ENCODE assay signal across 8 cellular contexts in genomic region chr17:36705651-36706436, GRCh38.
DNase-seq lines count a peak whose midpoint lies in the region; ATAC-seq, FAIRE-seq and TF ChIP-seq lines count a peak whose summit lies in the region.
"Had no signal": no experiment of that assay in that cellular context is flagged by ENCODE, and none has a peak within 500 bp of the region (broad histone marks: within the 10 kb centered on the region; RNA-seq: fewer than 3 reads in every experiment).

No MANE protein-coding gene starts in this region.

- H3K9ac ChIP-seq in SU-DHL-6 (ENCODE audit: low read length), result no peak overlapping the region
- H3K9ac ChIP-seq in astrocyte (ENCODE audit: low read length), result no peak overlapping the region

- H3K27ac ChIP-seq in SU-DHL-6 (ENCODE audit: low read depth, low read length) (no peak overlapping the region), astrocyte (ENCODE audit: low read depth, low read length) (no peak overlapping the region)

- H3F3A ChIP-seq in SU-DHL-6 (ENCODE audit: insufficient read depth), result no peaks in the 10 kb centered on the region

- no peak overlapping the region for H2AFZ ChIP-seq in SU-DHL-6 (ENCODE audit: low read depth, low read length, severe bottlenecking)
- no peak overlapping the region for H2AFZ ChIP-seq in astrocyte (ENCODE audit: low read depth, low read length)

- no peaks in the 10 kb centered on the region for H3K9me3 ChIP-seq in SU-DHL-6 (ENCODE audit: insufficient read depth, low read length)
- no peaks in the 10 kb centered on the region for H3K9me3 ChIP-seq in astrocyte (ENCODE audit: insufficient read depth, low read depth, low read length)

- no peak overlapping the region for H3K4me3 Mint-ChIP-seq in astrocyte (ENCODE audit: unreplicated experiment)
- no peak overlapping the region for H3K4me3 Mint-ChIP-seq in stimulated activated naive CD8-positive, alpha-beta T cell treated with anti-CD3 and anti-CD28 coated beads, Interleukin-15, amount 100 ng/mL, for 72 hours
- H3K4me3 Mint-ChIP-seq: activated naive CD4-positive, alpha-beta T cell treated with anti-CD3 and anti-CD28 coated beads, Interleukin-2, amount 50 U/mL, for 24 hours had no signal

- H3K9me2 ChIP-seq in SU-DHL-6 (replicated peaks; ENCODE audit: insufficient read depth, low read length), result no peaks in the 10 kb centered on the region

- no peaks in the 10 kb centered on the region for H3K27me3 ChIP-seq in SU-DHL-6 (ENCODE audit: low read length)
- peaks cover 8% of the 10 kb centered on the region for H3K27me3 ChIP-seq in astrocyte (ENCODE audit: insufficient read depth, low read length)

- H3K27ac Mint-ChIP-seq in astrocyte (ENCODE audit: unreplicated experiment), result no peak overlapping the region
- H3K27ac Mint-ChIP-seq in stimulated activated naive CD8-positive, alpha-beta T cell treated with anti-CD3 and anti-CD28 coated beads, Interleukin-15, amount 100 ng/mL, for 72 hours, result no peak overlapping the region
- H3K27ac Mint-ChIP-seq: activated naive CD4-positive, alpha-beta T cell treated with anti-CD3 and anti-CD28 coated beads, Interleukin-2, amount 50 U/mL, for 24 hours had no signal

- no peak for FAIRE-seq in astrocyte (lab: Jason Lieb, UNC)

- DNase-seq in NCI-H1105 (lab: John Stamatoyannopoulos, UW) (peak; percentile 24), astrocyte (ENCODE audit: low read depth) (peak; percentile 7), left colon (peak; percentile 44 to 68)
- peak; percentile 30 to 53 for DNase-seq in stimulated activated naive CD8-positive, alpha-beta T cell treated with anti-CD3 and anti-CD28 coated beads, Interleukin-15, amount 100 ng/mL, for 72 hours

- H3K36me3 ChIP-seq in SU-DHL-6 (ENCODE audit: low read length) (no peaks in the 10 kb centered on the region), astrocyte (ENCODE audit: insufficient read depth, low read length) (no peaks in the 10 kb centered on the region)

- no peaks in the 10 kb centered on the region for H3K4me1 Mint-ChIP-seq in astrocyte (ENCODE audit: low read depth, unreplicated experiment)
- H3K4me1 Mint-ChIP-seq in stimulated activated naive CD8-positive, alpha-beta T cell treated with anti-CD3 and anti-CD28 coated beads, Interleukin-15, amount 100 ng/mL, for 72 hours, result no peaks in the 10 kb centered on the region
- H3K4me1 Mint-ChIP-seq: activated naive CD4-positive, alpha-beta T cell treated with anti-CD3 and anti-CD28 coated beads, Interleukin-2, amount 50 U/mL, for 24 hours had no signal

- H3K4me2 ChIP-seq in SU-DHL-6 (ENCODE audit: low read depth, low read length, poor library complexity, severe bottlenecking) (no peak overlapping the region), astrocyte (ENCODE audit: low read length) (no peak overlapping the region)

- peaks cover 4% of the 10 kb centered on the region for H3K9me3 Mint-ChIP-seq in astrocyte (ENCODE audit: unreplicated experiment)
- no peaks in the 10 kb centered on the region for H3K9me3 Mint-ChIP-seq in stimulated activated naive CD8-positive, alpha-beta T cell treated with anti-CD3 and anti-CD28 coated beads, Interleukin-15, amount 100 ng/mL, for 72 hours
- H3K9me3 Mint-ChIP-seq: activated naive CD4-positive, alpha-beta T cell treated with anti-CD3 and anti-CD28 coated beads, Interleukin-2, amount 50 U/mL, for 24 hours had no signal

- H3K4me3 ChIP-seq in SU-DHL-6 (ENCODE audit: insufficient read depth, low read length, poor library complexity, severe bottlenecking), result no peak overlapping the region
- H3K4me3 ChIP-seq in astrocyte (ENCODE audit: insufficient read depth, low read depth, low read length), result no peak overlapping the region

- no peaks in the 10 kb centered on the region for H3K79me2 ChIP-seq in SU-DHL-6 (ENCODE audit: insufficient read depth, low read length)
- H3K79me2 ChIP-seq in astrocyte (ENCODE audit: insufficient read depth, low read length), result no peaks in the 10 kb centered on the region

- peak; percentile 79 for TF ChIP-seq CTCF in GM12872 (IDR thresholded peaks at IDR 0.05; ENCODE audit: insufficient read depth, low read depth, low read length)
- peak; percentile 61 for TF ChIP-seq CTCF in SU-DHL-6 (IDR thresholded peaks at IDR 0.05; ENCODE audit: insufficient read depth, low read length, poor library complexity, severe bottlenecking)
- peak; percentile 44 for TF ChIP-seq CTCF in astrocyte (IDR thresholded peaks at IDR 0.05; ENCODE audit: insufficient read depth, low read depth, low read length)

- H4K20me1 ChIP-seq in SU-DHL-6 (ENCODE audit: low read depth, low read length), result no peaks in the 10 kb centered on the region
- H4K20me1 ChIP-seq in astrocyte (ENCODE audit: insufficient read depth, low read length), result peaks cover 3% of the 10 kb centered on the region

- no peaks in the 10 kb centered on the region for H3K4me1 ChIP-seq in astrocyte (ENCODE audit: insufficient read depth, low read length)

- peak; percentile 72 for ATAC-seq in left colon
- peak; percentile 87 for ATAC-seq in stimulated activated naive CD8-positive, alpha-beta T cell treated with anti-CD3 and anti-CD28 coated beads, Interleukin-15, amount 100 ng/mL, for 72 hours
- no peak for ATAC-seq in GM19328 (IDR thresholded peaks at IDR 0.05; ENCODE audit: unreplicated experiment)

- H3K36me3 Mint-ChIP-seq in astrocyte (ENCODE audit: low read depth, unreplicated experiment), result no peaks in the 10 kb centered on the region
- H3K36me3 Mint-ChIP-seq: activated naive CD4-positive, alpha-beta T cell treated with anti-CD3 and anti-CD28 coated beads, Interleukin-2, amount 50 U/mL, for 24 hours had no signal

- intact Hi-C loops in left colon (cut with DNase I, micrococcal nuclease), result no loop called here

- H3K27me3 Mint-ChIP-seq in astrocyte (ENCODE audit: low read depth, unreplicated experiment), result peaks cover 54% of the 10 kb centered on the region
- peaks cover 53% of the 10 kb centered on the region for H3K27me3 Mint-ChIP-seq in stimulated activated naive CD8-positive, alpha-beta T cell treated with anti-CD3 and anti-CD28 coated beads, Interleukin-15, amount 100 ng/mL, for 72 hours
